ENCODE assay signal across 9 cellular contexts in genomic region chr1:58814251-58815068, GRCh38. TPM values are rescaled to one million over a fixed set of nuclear protein-coding genes. Genes with fewer than 3 reads are reported as not detected.
DNase-seq lines count a peak whose midpoint lies in the region; ATAC-seq, FAIRE-seq and TF ChIP-seq lines count a peak whose summit lies in the region.
"Had no signal": no experiment of that assay in that cellular context is flagged by ENCODE, and none has a peak within 500 bp of the region (broad histone marks: within the 10 kb centered on the region; RNA-seq: fewer than 3 reads in every experiment).

No MANE protein-coding gene starts in this region.

- H3K4me3 ChIP-seq in GM12878 (peak overlapping the region; percentile 88; the same call in 1 of the 2 replicates), keratinocyte (ENCODE audit: control insufficient read depth in 2 of 3, extremely low read depth in 1 of 3, insufficient read depth in 2 of 3, low read depth in 1 of 3, low read length in 3 of 3) (peak overlapping the region; percentile 40 to 83 (median 78))
- H3K4me3 ChIP-seq: cardiac muscle cell had no signal

- H3K4me1 ChIP-seq in GM12878 (ENCODE audit: control insufficient read depth, insufficient read depth, low read length): peaks cover 13% of the 10 kb centered on the region
- peaks cover 89% of the 10 kb centered on the region for H3K4me1 ChIP-seq in keratinocyte (ENCODE audit: control insufficient read depth, extremely low read depth, insufficient read depth, low read length)

- dilution Hi-C loops in keratinocyte (cut with MboI; ENCODE audit: extremely low pct_ligation_motif_present, low sequenced_read_pairs): no loop called here

- intact Hi-C loops in GM12878 (cut with micrococcal nuclease; ENCODE audit: unreplicated experiment): loop anchor here (5.0 kb wide), 1 partner anchor 193 kb away; no protein-coding TSS in a partner anchor

- TF ChIP-seq CTCF in GM12878 (IDR thresholded peaks at IDR 0.05 in 2 of 3, conservative IDR thresholded peaks at IDR 0.05 in 1 of 3; ENCODE audit: control insufficient read depth in 2 of 3, extremely low read depth in 1 of 3, insufficient read depth in 1 of 3, low read depth in 3 of 3, low read length in 3 of 3) (no peak), keratinocyte (optimal IDR thresholded peaks at IDR 0.05 in 1 of 3, IDR thresholded peaks at IDR 0.05 in 1 of 3, conservative IDR thresholded peaks at IDR 0.05 in 1 of 3; ENCODE audit: extremely low read depth in 1 of 3, insufficient read depth in 2 of 3, low read length in 3 of 3) (no peak)

- WGBS in GM12878 (ENCODE audit: insufficient coverage, insufficient replicate concordance, low lambda C conversion rate, missing lambda C conversion rate): 97% methylated on average over 38 of the region's 45 CpGs

- H3K9me3 ChIP-seq in GM12878 (replicated peaks; ENCODE audit: control insufficient read depth, insufficient read depth, low read length): no peaks in the 10 kb centered on the region
- peaks cover 2% of the 10 kb centered on the region for H3K9me3 ChIP-seq in keratinocyte (ENCODE audit: control insufficient read depth, low read depth, low read length)

- ATAC-seq in GM12878 (no peak), GM18867 (IDR thresholded peaks at IDR 0.05; ENCODE audit: unreplicated experiment) (no peak), GM19328 (IDR thresholded peaks at IDR 0.05; ENCODE audit: unreplicated experiment) (no peak)
- no peak for ATAC-seq in stimulated activated naive B cell treated with anti-CD40 and anti-IgM and Interleukin-4, amounts not matched to agents 10 μg/mL and 1 μg/mL and 100 μg/mL, for 72 hours (replicated peaks)

- TF ChIP-seq RAD21 in GM12878 (IDR thresholded peaks at IDR 0.05; ENCODE audit: insufficient read depth, low read depth, low read length): no peak

- DNase-seq in HuH-7.5 (ENCODE audit: low spot score) (peak; percentile 25), GM12878 (ENCODE audit: low read depth, low spot score) (no peak), keratinocyte (ENCODE audit: low read depth, low spot score) (no peak), NCI-H2107 treated with DMSO at 0.1 percent for 48 hours (lab: John Stamatoyannopoulos, UW; ENCODE audit: unreplicated experiment) (no peak)
- DNase-seq in stimulated activated naive B cell treated with anti-CD40 and anti-IgM and Interleukin-4, amounts not matched to agents 10 μg/mL and 1 μg/mL and 100 μg/mL, for 72 hours: no peak
- no peak for DNase-seq in central memory CD4-positive, alpha-beta T cell

- H3K27me3 ChIP-seq in GM12878 (replicated peaks in 1 of 2; ENCODE audit: control insufficient read depth in 2 of 2, insufficient read depth in 2 of 2, low read length in 1 of 2): no peaks in the 10 kb centered on the region
- H3K27me3 ChIP-seq in keratinocyte (ENCODE audit: control insufficient read depth, extremely low read depth, insufficient read depth, low read length): no peaks in the 10 kb centered on the region

- peaks cover 35 to 62% of the 10 kb centered on the region in 2 donors for H3K4me1 Mint-ChIP-seq in stimulated activated naive B cell treated with anti-CD40 and anti-IgM and Interleukin-4, amounts not matched to agents 10 μg/mL and 1 μg/mL and 100 μg/mL, for 72 hours

- RAD21 ChIA-PET in GM12878 (lab: Charles Lee; ENCODE audit: unreplicated experiment): interaction anchor here (0.7 kb wide), 1 partner anchor 40 kb away, joined by 3 read pairs; no protein-coding TSS in a partner anchor

- H3K4me2 ChIP-seq in GM12878 (ENCODE audit: control insufficient read depth, insufficient read depth) (peak overlapping the region; percentile 96), keratinocyte (ENCODE audit: control insufficient read depth, extremely low read depth, insufficient read depth, low read depth, low read length) (peak overlapping the region; percentile 91)

- H2AFZ ChIP-seq in GM12878 (ENCODE audit: control insufficient read depth, low read depth, low read length) (peak overlapping the region; percentile 92), keratinocyte (ENCODE audit: control insufficient read depth, low read length) (peak overlapping the region; percentile 52)

- peak overlapping the region; percentile 88 to 95 for H3K4me3 Mint-ChIP-seq in stimulated activated naive B cell treated with anti-CD40 and anti-IgM and Interleukin-4, amounts not matched to agents 10 μg/mL and 1 μg/mL and 100 μg/mL, for 72 hours

- CTCF ChIA-PET in GM12878 (lab: Yijun Ruan, JAX): interaction anchor here (0.9 kb wide), 1 partner anchor 42 kb away, joined by 3 read pairs; no protein-coding TSS in a partner anchor

- H3K36me3 Mint-ChIP-seq in stimulated activated naive B cell treated with anti-CD40 and anti-IgM and Interleukin-4, amounts not matched to agents 10 μg/mL and 1 μg/mL and 100 μg/mL, for 72 hours: no peaks in the 10 kb centered on the region

- no TSS peak for BruUV-seq in GM12878 (replicated peaks; lab: Mats Ljungman, UMichigan)

- no peaks in the 10 kb centered on the region for H3K9me1 ChIP-seq in keratinocyte (ENCODE audit: control insufficient read depth, extremely low read depth, insufficient read depth, low read length)

- H3K27ac ChIP-seq in GM12878 (ENCODE audit: control insufficient read depth, insufficient read depth): peak overlapping the region; percentile 73; the same call in 1 of the 2 replicates
- peak overlapping the region; percentile 88 for H3K27ac ChIP-seq in keratinocyte (ENCODE audit: control insufficient read depth, insufficient read depth, low read length)
- H3K27ac ChIP-seq: cardiac muscle cell had no signal

- SMC1A ChIA-PET in GM12878 (lab: Charles Lee; ENCODE audit: uncharacterized antibody, unreplicated experiment): interaction anchor here (1.0 kb wide), 1 partner anchor 32 kb away, joined by 4 read pairs; no protein-coding TSS in a partner anchor

- H3K27ac Mint-ChIP-seq in stimulated activated naive B cell treated with anti-CD40 and anti-IgM and Interleukin-4, amounts not matched to agents 10 μg/mL and 1 μg/mL and 100 μg/mL, for 72 hours: peak overlapping the region; percentile 71

- in situ Hi-C loops in GM12878 (cut with MboI): no loop called here

- H3K9ac ChIP-seq in GM12878 (ENCODE audit: control insufficient read depth, insufficient read depth, low read length) (no peak overlapping the region; the same call in 1 of the 2 replicates), keratinocyte (ENCODE audit: control insufficient read depth, extremely low read depth, insufficient read depth, low read length) (peak overlapping the region; percentile 83)

- H3K36me3 ChIP-seq in GM12878 (ENCODE audit: control insufficient read depth in 2 of 2, insufficient read depth in 2 of 2, low read length in 1 of 2): no peaks in the 10 kb centered on the region
- no peaks in the 10 kb centered on the region for H3K36me3 ChIP-seq in keratinocyte (ENCODE audit: control insufficient read depth in 2 of 2, extremely low read depth in 1 of 2, insufficient read depth in 2 of 2, low read length in 2 of 2)
- H3K36me3 ChIP-seq: cardiac muscle cell had no signal

- no peaks in the 10 kb centered on the region for H4K20me1 ChIP-seq in GM12878 (ENCODE audit: control insufficient read depth, insufficient read depth)
- H4K20me1 ChIP-seq in keratinocyte (ENCODE audit: control insufficient read depth, extremely low read depth, insufficient read depth, low read length): no peaks in the 10 kb centered on the region

- H3K9me3 Mint-ChIP-seq in stimulated activated naive B cell treated with anti-CD40 and anti-IgM and Interleukin-4, amounts not matched to agents 10 μg/mL and 1 μg/mL and 100 μg/mL, for 72 hours: no peaks in the 10 kb centered on the region

- POLR2A ChIA-PET in GM12878 (lab: Charles Lee): no interaction called here

- no peaks in the 10 kb centered on the region for H3K27me3 Mint-ChIP-seq in stimulated activated naive B cell treated with anti-CD40 and anti-IgM and Interleukin-4, amounts not matched to agents 10 μg/mL and 1 μg/mL and 100 μg/mL, for 72 hours

- FAIRE-seq in GM12878 (lab: Jason Lieb, UNC) (no peak), keratinocyte (lab: Jason Lieb, UNC) (no peak)

- no peaks in the 10 kb centered on the region for H3K79me2 ChIP-seq in GM12878 (ENCODE audit: control insufficient read depth, insufficient read depth, low read length)
- H3K79me2 ChIP-seq in keratinocyte (ENCODE audit: control insufficient read depth, insufficient read depth, low read length): no peaks in the 10 kb centered on the region

- TF ChIP-seq EP300 in GM12878 (IDR thresholded peaks at IDR 0.05; ENCODE audit: borderline replicate concordance in 1 of 2, control insufficient read depth in 1 of 2, low read depth in 2 of 2, low read length in 2 of 2): no peak

- TF ChIP-seq POLR2A in GM12878 (IDR thresholded peaks at IDR 0.05; ENCODE audit: low read depth, low read length): no peak

RNA-seq across cellular contexts. Expression of gene JUN, which starts 30.6 kb away (rescaled TPM):
- 6.6 and 8.6 TPM in 2 replicates for total RNA-seq in GM12878 (2013; cell fraction: nucleolus; rRNA removed)
- 6.0 and 6.7 TPM in 2 replicates for total RNA-seq in GM12878 (2014; rRNA removed)
- 1.6 and 1.8 TPM in 2 replicates for total RNA-seq in GM12878 (2014; rRNA removed; fragmentation: Illumina TruSeq; extraction: Trizol)
- total RNA-seq in GM12878 (2021): 8.4 and 8.7 TPM in 2 replicates
- 2.8 TPM for polyA plus RNA-seq in GM12878 (2011; ENCODE audit: low read depth)
- polyA plus RNA-seq in GM12878 (2011; rRNA removed): 1.4 and 2.5 TPM in 2 replicates
- polyA plus RNA-seq in GM12878 (2011; cell fraction: cytosol; rRNA removed): 2.7 and 3.0 TPM in 2 replicates
- 4.1 and 4.5 TPM in 2 replicates for polyA plus RNA-seq in GM12878 (2011; cell fraction: nucleus; rRNA removed)
- polyA plus RNA-seq in GM12878 (2012): 10.7 and 15.4 TPM in 2 replicates
- polyA plus RNA-seq in GM12878 (2014; fragmentation: Illumina TruSeq; extraction: Trizol): 1.4 and 1.8 TPM in 2 replicates
- under 1 TPM; 0.18 to 0.37 TPM for polyA plus RNA-seq in GM12878 (2014; fragmentation: Nextera tagmentation; extraction: Ambion mirVana)
- polyA plus RNA-seq in GM12878 (2014; rRNA removed): 6.3 and 6.4 TPM in 2 replicates
- 1 to 10 TPM; 3.1 to 3.7 TPM for polyA plus RNA-seq in GM12878 (2016; fragmentation: Nextera tagmentation; extraction: Ambion mirVana)
- polyA minus RNA-seq in GM12878 (2011; rRNA and poly(A)+ RNA removed): 1.8 and 3.8 TPM in 2 replicates
- 2.3 and 2.9 TPM in 2 replicates for polyA minus RNA-seq in GM12878 (2011; cell fraction: cytosol; rRNA and poly(A)+ RNA removed)
- polyA minus RNA-seq in GM12878 (2011; cell fraction: nucleus; rRNA and poly(A)+ RNA removed): 9.4 and 13.0 TPM in 2 replicates
- 31.2 to 83.1 TPM (median 70.1 TPM) in 3 replicates for polyA plus RNA-seq in keratinocyte
- 322 TPM for polyA plus RNA-seq in keratinocyte (2011; ENCODE audit: low read depth)
- 20.0 and 37.1 TPM in 2 replicates for polyA plus RNA-seq in keratinocyte (2011; cell fraction: cytosol; rRNA removed)
- polyA plus RNA-seq in keratinocyte (2011; cell fraction: nucleus; rRNA removed): 170 and 226 TPM in 2 replicates
- polyA plus RNA-seq in keratinocyte (2012; ENCODE audit: low replicate concordance): 43.2 and 179 TPM in 2 replicates
- 28.4 to 46.4 TPM (median 36.4 TPM) in 3 replicates for polyA minus RNA-seq in keratinocyte
- 76.4 TPM for polyA minus RNA-seq in keratinocyte (2011; cell fraction: cytosol; rRNA and poly(A)+ RNA removed)
- 198 and 206 TPM in 2 replicates for polyA minus RNA-seq in keratinocyte (2011; cell fraction: nucleus; rRNA and poly(A)+ RNA removed)
